Comparison of ENCODE assay signal across 25 cellular contexts in the genomic region with DNA sequence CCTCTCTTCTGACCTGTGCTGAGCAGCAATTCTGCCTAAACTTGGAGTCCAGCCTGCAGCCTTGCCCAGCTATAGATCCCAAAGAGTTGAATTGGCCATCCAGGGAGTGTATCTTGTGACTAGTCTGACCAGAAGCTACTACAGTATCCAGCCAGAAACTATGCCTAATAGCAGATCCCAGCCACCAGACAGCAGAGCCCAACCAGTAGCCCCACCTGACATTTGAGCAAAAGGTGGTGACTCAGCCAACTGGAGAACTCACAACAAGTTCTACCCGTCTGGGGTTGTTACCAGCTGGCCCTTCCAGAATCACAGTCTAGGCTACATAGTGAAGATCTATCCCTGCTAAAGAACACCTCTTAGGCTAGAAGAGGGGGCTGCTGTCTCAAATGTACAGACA.
"Had no signal": no experiment of that assay in that cellular context is flagged by ENCODE, and none has a peak within 500 bp of the region (broad histone marks: within the 10 kb centered on the region; RNA-seq: fewer than 3 reads in every experiment).

No MANE protein-coding gene starts in this region.

- FAIRE-seq: islet of Langerhans had no signal

- ATAC-seq: mucosa of descending colon; naive thymus-derived CD4-positive, alpha-beta T cell; natural killer cell treated with Interleukin-12 subunit alpha and Interleukin-12 subunit beta and Interleukin-15 and Interleukin-18, amount 100 ng/mL, for 72 hours; right lobe of liver; stimulated activated naive B cell treated with anti-CD40 and anti-IgM and Interleukin-4, amounts not matched to agents 10 μg/mL and 1 μg/mL and 100 μg/mL, for 72 hours; stimulated activated naive CD8-positive, alpha-beta T cell treated with anti-CD3 and anti-CD28 coated beads, Interleukin-15, Interleukin-2, amounts not matched to agents 100 U/mL and 50 U/mL, for 24 hours had no signal

- DNase-seq: hypothalamus; immature natural killer cell; left ventricle myocardium inferior; midbrain; mucosa of descending colon; naive thymus-derived CD4-positive, alpha-beta T cell; ovary; right lobe of liver; stimulated activated CD4-positive, alpha-beta T cell treated with anti-CD3 and anti-CD28 coated beads, Interleukin-12 subunit alpha, Interleukin-12 subunit beta, amount 100 ng/mL, for 4 hours; stimulated activated CD4-positive, alpha-beta T cell treated with anti-CD3 and anti-CD28 coated beads, Interleukin-15, amount 100 ng/mL, for 24 hours; stimulated activated CD4-positive, alpha-beta T cell treated with anti-CD3 and anti-CD28 coated beads, Interleukin-2, amount 100 ng/mL, for 24 hours; stimulated activated CD4-positive, alpha-beta T cell treated with anti-CD3 and anti-CD28 coated beads, Interleukin-4, amount 100 ng/mL, for 1 hour; stimulated activated naive B cell treated with anti-CD40 and anti-IgM and Interleukin-4, amounts not matched to agents 10 μg/mL and 1 μg/mL and 100 μg/mL, for 72 hours; stimulated activated naive CD8-positive, alpha-beta T cell treated with anti-CD3 and anti-CD28 coated beads, Interleukin-15, Interleukin-2, amounts not matched to agents 100 U/mL and 50 U/mL, for 24 hours; stomach; testis; thyroid gland; transverse colon; upper lobe of left lung had no signal

- H3K4me3 ChIP-seq: left ventricle myocardium inferior, lung, mucosa of descending colon, ovary, right atrium auricular region, right lobe of liver, skin epidermis, stomach, testis, thyroid gland, transverse colon, upper lobe of left lung, vagina had no signal
